ENCODE assay signal across 9 cellular contexts in the genomic region with DNA sequence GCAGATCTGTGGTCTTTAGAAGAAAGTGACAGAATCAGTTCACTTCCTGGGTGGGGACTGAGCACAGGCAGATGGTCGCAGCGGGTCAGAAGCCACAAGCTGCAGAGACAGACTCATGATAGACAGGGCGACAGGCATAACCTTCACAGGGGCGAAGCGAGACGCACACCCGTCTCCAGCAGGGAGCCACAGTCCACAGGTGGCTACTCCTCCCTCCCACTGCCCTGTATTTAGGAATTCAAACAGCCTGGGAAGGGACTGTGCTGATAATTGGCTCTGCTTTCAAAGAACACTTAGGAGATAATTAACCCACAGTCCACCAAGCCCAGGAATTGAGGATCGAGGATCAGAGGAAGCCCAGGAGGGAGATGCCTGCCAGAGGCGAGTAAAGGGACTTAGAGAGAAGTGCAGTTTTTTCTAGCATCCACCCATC. TPM values are rescaled to one million over a fixed set of nuclear protein-coding genes. Genes with fewer than 3 reads are reported as not detected.
A peak's percentile ranks its signal among the peaks of the same experiment; 100 is the strongest.
DNase-seq lines count a peak whose midpoint lies in the region; ATAC-seq and TF ChIP-seq lines count a peak whose summit lies in the region.
"Had no signal": no experiment of that assay in that cellular context is flagged by ENCODE, and none has a peak within 500 bp of the region (broad histone marks: within the 10 kb centered on the region; RNA-seq: fewer than 3 reads in every experiment).

No MANE protein-coding gene starts in this region.

- no peak for TF ChIP-seq CTCF in GM13976 (IDR thresholded peaks at IDR 0.05; ENCODE audit: borderline replicate concordance, control extremely low read depth, extremely low read depth, insufficient read depth, missing control alignments)
- no peak for TF ChIP-seq CTCF in smooth muscle cell (IDR thresholded peaks at IDR 0.05; ENCODE audit: borderline replicate concordance, insufficient read depth, poor library complexity, severe bottlenecking)

- no peaks in the 10 kb centered on the region for H3K27me3 ChIP-seq in smooth muscle cell (ENCODE audit: low read depth)

- DNase-seq in GM13976 (ENCODE audit: low spot score) (peak; percentile 68), RPMI8226 (peak; percentile 26), germinal center (ENCODE audit: low spot score) (peak; percentile 49), smooth muscle cell (lab: John Stamatoyannopoulos, UW; ENCODE audit: unreplicated experiment) (no peak), C1 segment of cervical spinal cord (lab: John Stamatoyannopoulos, UW) (no peak), posterior cingulate gyrus (no peak)

- intact Hi-C loops in posterior cingulate gyrus (cut with DNase I), result no loop called here

- peaks cover 23% of the 10 kb centered on the region for H3K4me1 ChIP-seq in smooth muscle cell (ENCODE audit: low read depth)

- peaks cover 6% of the 10 kb centered on the region for H3F3A ChIP-seq in smooth muscle cell (ENCODE audit: low read depth)

- no peaks in the 10 kb centered on the region for H4K20me1 ChIP-seq in smooth muscle cell (ENCODE audit: low read depth)

- no peaks in the 10 kb centered on the region for H3K36me3 ChIP-seq in smooth muscle cell (ENCODE audit: low read depth)

- WGBS in smooth muscle cell (ENCODE audit: low lambda C conversion rate), result 31% methylated on average over 9 of the region's 9 CpGs

- H2AFZ ChIP-seq in smooth muscle cell (ENCODE audit: low read depth), result no peak overlapping the region

- H3K9ac ChIP-seq in smooth muscle cell (ENCODE audit: low read depth), result peak overlapping the region; percentile 43

- H3K4me2 ChIP-seq in smooth muscle cell, result peak overlapping the region; percentile 60

- in situ Hi-C loops in GM13976 (cut with MboI; ENCODE audit: low sequenced_read_pairs, unreplicated experiment), result no loop called here

- no peaks in the 10 kb centered on the region for H3K9me3 ChIP-seq in smooth muscle cell (replicated peaks; ENCODE audit: low read depth)

- no peaks in the 10 kb centered on the region for H3K79me2 ChIP-seq in smooth muscle cell (ENCODE audit: low read depth)

- ATAC-seq in HG02678 (IDR thresholded peaks at IDR 0.05; ENCODE audit: unreplicated experiment) (peak; percentile 57), HG03439 (IDR thresholded peaks at IDR 0.05; ENCODE audit: unreplicated experiment) (no peak)

- no peak overlapping the region for H3K4me3 ChIP-seq in smooth muscle cell

- peak overlapping the region; percentile 81 for H3K27ac ChIP-seq in smooth muscle cell (ENCODE audit: low read depth)

RNA-seq across cellular contexts. Expression of a gene that starts 23.2 kb away (rescaled TPM):
- total RNA-seq in smooth muscle cell, result 2.7 and 7.5 TPM in 2 replicates
- 4.7 and 6.4 TPM in 2 replicates for polyA plus RNA-seq in smooth muscle cell

RNA-seq across cellular contexts. Expression of a gene that starts 48.4 kb away (rescaled TPM):
- total RNA-seq in smooth muscle cell, result not detected in 2 replicates
- not detected in 2 replicates for polyA plus RNA-seq in smooth muscle cell
- total RNA-seq: kidney epithelial cell had no signal

Comparison
In these comparisons a context has a peak if more than half of its experiments do, and no peak if none do; other contexts are left out.
1. DNase-seq: peak in GM13976 (single experiment), RPMI8226 (single experiment) and germinal center (single experiment); none in smooth muscle cell (single experiment), C1 segment of cervical spinal cord (0 of 14) and posterior cingulate gyrus (0 of 10).